In the genomic region with DNA sequence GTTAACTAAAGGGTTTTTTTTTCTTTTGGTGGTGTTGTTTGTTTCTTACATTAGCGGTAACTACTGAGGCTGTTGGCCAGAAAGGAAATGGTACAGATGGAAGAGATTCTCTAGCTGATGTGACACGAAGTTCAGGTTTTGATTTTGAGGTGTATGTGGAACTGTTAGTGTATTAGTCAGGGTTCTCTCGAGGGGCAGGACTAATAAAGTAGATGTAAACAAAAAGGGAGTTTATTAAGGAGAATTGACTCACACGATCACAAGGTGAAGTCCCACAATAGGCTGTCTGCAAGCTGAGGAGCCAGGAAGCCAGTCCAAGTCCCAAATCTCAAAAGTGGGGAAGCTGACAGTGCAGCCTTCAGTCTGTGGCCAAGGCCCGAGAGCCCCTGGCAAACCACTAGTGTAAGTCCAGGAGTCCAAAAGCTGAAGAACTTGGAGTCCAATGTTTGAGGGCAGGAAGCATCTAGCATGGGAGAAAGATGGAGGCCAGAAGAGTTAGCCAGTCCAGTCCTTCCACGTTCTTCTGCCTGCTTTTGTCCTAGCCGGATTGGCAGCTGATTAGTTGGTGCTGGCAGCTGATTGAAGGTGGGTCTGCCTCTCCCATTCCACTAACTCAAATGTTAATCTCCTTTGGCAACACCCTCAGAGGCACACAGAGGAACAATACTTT, we compare ENCODE assay signal across 17 cellular contexts.
A peak's percentile ranks its signal among the peaks of the same experiment; 100 is the strongest.
DNase-seq lines count a peak whose midpoint lies in the region; ATAC-seq, FAIRE-seq and TF ChIP-seq lines count a peak whose summit lies in the region.
"Had no signal": no experiment of that assay in that cellular context is flagged by ENCODE, and none has a peak within 500 bp of the region (broad histone marks: within the 10 kb centered on the region; RNA-seq: fewer than 3 reads in every experiment).

No MANE protein-coding gene starts in this region.

- intact Hi-C loops in right cardiac atrium (cut with DNase I) (no loop called here), Right ventricle myocardium superior (cut with DNase I) (no loop called here)

- DNase-seq in right cardiac atrium (peak in 2 of 3 donors; percentile 17 to 42), Right ventricle myocardium superior (no peak), WTC11 (ENCODE audit: low spot score) (no peak), iris pigment epithelial cell (ENCODE audit: low read depth) (peak; percentile 13), RCC 7860 (ENCODE audit: low spot score) (no peak), SJCRH30 (no peak), DMS 273 (lab: John Stamatoyannopoulos, UW; ENCODE audit: unreplicated experiment) (no peak)
- DNase-seq: 8988T; Calu3; CD8-positive, alpha-beta T cell had no signal

- no peaks in the 10 kb centered on the region for H3K36me3 ChIP-seq in SJCRH30
- H3K36me3 ChIP-seq: BLaER1 treated with 17β-estradiol and CSF1 and Interleukin-3, amounts not matched to agents 10 nM and 100 nM; HAP-1 had no signal

- H3K9me3 Mint-ChIP-seq in WTC11 = no peaks in the 10 kb centered on the region
- H3K9me3 Mint-ChIP-seq: CD8-positive, alpha-beta T cell had no signal

- TF ChIP-seq CTCF in WTC11 (IDR thresholded peaks at IDR 0.05) = no peak

- WGBS in right cardiac atrium = 53% methylated on average over 7 of the region's 7 CpGs

- POLR2A ChIA-PET in WTC11 (lab: Charles Lee) = no interaction called here

- H3K27ac ChIP-seq in right cardiac atrium (ENCODE audit: low read length) (no peak overlapping the region), SJCRH30 (no peak overlapping the region)
- H3K27ac ChIP-seq: BLaER1 treated with 17β-estradiol and CSF1 and Interleukin-3, amounts not matched to agents 10 nM and 100 nM had no signal

- H3K4me1 Mint-ChIP-seq in WTC11 = 0 out of 2 replicates have a peak, but pooled peaks cover 4% of the 10 kb centered on the region
- H3K4me1 Mint-ChIP-seq: B cell had no signal

- H3K4me3 Mint-ChIP-seq in WTC11 = no peak overlapping the region
- H3K4me3 Mint-ChIP-seq: B cell; CD8-positive, alpha-beta T cell had no signal

- H3K4me1 ChIP-seq in right cardiac atrium (ENCODE audit: control insufficient read depth, insufficient read depth, low read length) (no peaks in the 10 kb centered on the region), SJCRH30 (no peaks in the 10 kb centered on the region)
- H3K4me1 ChIP-seq: HAP-1 had no signal

- H3K27me3 ChIP-seq in right cardiac atrium (ENCODE audit: control insufficient read depth, insufficient read depth) (no peaks in the 10 kb centered on the region), SJCRH30 (no peaks in the 10 kb centered on the region)
- H3K27me3 ChIP-seq: BLaER1 treated with 17β-estradiol and CSF1 and Interleukin-3, amounts not matched to agents 10 nM and 100 nM had no signal

- no peak overlapping the region for H3K4me3 ChIP-seq in right cardiac atrium (ENCODE audit: low read length)
- no peak overlapping the region for H3K4me3 ChIP-seq in SJCRH30
- H3K4me3 ChIP-seq: BLaER1 treated with 17β-estradiol and CSF1 and Interleukin-3, amounts not matched to agents 10 nM and 100 nM; HAP-1 had no signal

- CTCF ChIA-PET in WTC11 (lab: Charles Lee) = no interaction called here

- no peak for FAIRE-seq in RCC 7860 (lab: Jason Lieb, UNC)
- FAIRE-seq: G401.6, GM12891, GM19239, HepG2 had no signal

- no peak overlapping the region for H3K27ac Mint-ChIP-seq in WTC11
- H3K27ac Mint-ChIP-seq: B cell; CD8-positive, alpha-beta T cell had no signal

- ATAC-seq in right cardiac atrium (no peak), Right ventricle myocardium superior (ENCODE audit: poor library complexity) (no peak), WTC11 (no peak)
- ATAC-seq: CD8-positive, alpha-beta T cell; HepG2 had no signal

- H3K36me3 Mint-ChIP-seq in WTC11 = no peaks in the 10 kb centered on the region
- H3K36me3 Mint-ChIP-seq: CD8-positive, alpha-beta T cell had no signal

- no peaks in the 10 kb centered on the region for H3K9me3 ChIP-seq in right cardiac atrium (ENCODE audit: control insufficient read depth, low read length)
- no peaks in the 10 kb centered on the region for H3K9me3 ChIP-seq in SJCRH30 (replicated peaks)
- H3K9me3 ChIP-seq: BLaER1 treated with 17β-estradiol and CSF1 and Interleukin-3, amounts not matched to agents 10 nM and 100 nM; HAP-1 had no signal

- H3K27me3 Mint-ChIP-seq in WTC11 (ENCODE audit: low read depth) = no peaks in the 10 kb centered on the region
- H3K27me3 Mint-ChIP-seq: B cell had no signal

TF ChIP-seq in WTC11, 78 proteins besides CTCF, POLR2A, EP300 and RAD21:
- TF ChIP-seq, protein P1, sequence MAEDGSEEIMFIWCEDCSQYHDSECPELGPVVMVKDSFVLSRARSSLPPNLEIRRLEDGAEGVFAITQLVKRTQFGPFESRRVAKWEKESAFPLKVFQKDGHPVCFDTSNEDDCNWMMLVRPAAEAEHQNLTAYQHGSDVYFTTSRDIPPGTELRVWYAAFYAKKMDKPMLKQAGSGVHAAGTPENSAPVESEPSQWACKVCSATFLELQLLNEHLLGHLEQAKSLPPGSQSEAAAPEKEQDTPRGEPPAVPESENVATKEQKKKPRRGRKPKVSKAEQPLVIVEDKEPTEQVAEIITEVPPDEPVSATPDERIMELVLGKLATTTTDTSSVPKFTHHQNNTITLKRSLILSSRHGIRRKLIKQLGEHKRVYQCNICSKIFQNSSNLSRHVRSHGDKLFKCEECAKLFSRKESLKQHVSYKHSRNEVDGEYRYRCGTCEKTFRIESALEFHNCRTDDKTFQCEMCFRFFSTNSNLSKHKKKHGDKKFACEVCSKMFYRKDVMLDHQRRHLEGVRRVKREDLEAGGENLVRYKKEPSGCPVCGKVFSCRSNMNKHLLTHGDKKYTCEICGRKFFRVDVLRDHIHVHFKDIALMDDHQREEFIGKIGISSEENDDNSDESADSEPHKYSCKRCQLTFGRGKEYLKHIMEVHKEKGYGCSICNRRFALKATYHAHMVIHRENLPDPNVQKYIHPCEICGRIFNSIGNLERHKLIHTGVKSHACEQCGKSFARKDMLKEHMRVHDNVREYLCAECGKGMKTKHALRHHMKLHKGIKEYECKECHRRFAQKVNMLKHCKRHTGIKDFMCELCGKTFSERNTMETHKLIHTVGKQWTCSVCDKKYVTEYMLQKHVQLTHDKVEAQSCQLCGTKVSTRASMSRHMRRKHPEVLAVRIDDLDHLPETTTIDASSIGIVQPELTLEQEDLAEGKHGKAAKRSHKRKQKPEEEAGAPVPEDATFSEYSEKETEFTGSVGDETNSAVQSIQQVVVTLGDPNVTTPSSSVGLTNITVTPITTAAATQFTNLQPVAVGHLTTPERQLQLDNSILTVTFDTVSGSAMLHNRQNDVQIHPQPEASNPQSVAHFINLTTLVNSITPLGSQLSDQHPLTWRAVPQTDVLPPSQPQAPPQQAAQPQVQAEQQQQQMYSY (CRISPR knock-in tag; IDR thresholded peaks at IDR 0.05) = peak; percentile 50
- TF ChIP-seq, protein P2, sequence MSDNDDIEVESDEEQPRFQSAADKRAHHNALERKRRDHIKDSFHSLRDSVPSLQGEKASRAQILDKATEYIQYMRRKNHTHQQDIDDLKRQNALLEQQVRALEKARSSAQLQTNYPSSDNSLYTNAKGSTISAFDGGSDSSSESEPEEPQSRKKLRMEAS (CRISPR knock-in tag; IDR thresholded peaks at IDR 0.05) = no peak

Comparison
In these comparisons a context has a peak if more than half of its experiments do, and no peak if none do; other contexts are left out.
1. DNase-seq: peak in right cardiac atrium (2 of 3) and iris pigment epithelial cell (single experiment); none in Right ventricle myocardium superior (single experiment), WTC11 (single experiment), RCC 7860 (single experiment), SJCRH30 (0 of 2) and DMS 273 (single experiment).